In the genomic region with DNA sequence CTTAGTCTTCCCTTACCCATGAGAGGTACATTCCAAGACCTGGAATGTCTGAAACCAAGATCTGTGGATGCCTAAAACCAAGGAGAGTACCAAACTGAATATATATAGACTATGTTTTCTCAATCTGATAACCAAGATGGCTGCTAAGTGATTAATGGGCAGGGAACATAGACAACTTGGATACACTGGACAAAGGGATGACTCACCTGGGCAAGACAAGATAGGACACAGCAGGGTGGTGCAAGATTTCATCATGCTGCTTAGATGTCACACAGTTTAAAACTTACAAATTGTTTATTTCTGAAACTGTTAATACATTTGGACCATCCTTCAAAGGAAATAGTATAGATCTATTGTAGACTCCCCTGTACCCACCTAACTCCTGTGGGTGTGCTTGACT, we compare ENCODE assay signal across 20 cellular contexts.
DNase-seq lines count a peak whose midpoint lies in the region; ATAC-seq and TF ChIP-seq lines count a peak whose summit lies in the region.
"Had no signal": no experiment of that assay in that cellular context is flagged by ENCODE, and none has a peak within 500 bp of the region (broad histone marks: within the 10 kb centered on the region; RNA-seq: fewer than 3 reads in every experiment).

No MANE protein-coding gene starts in this region.

- H4K5ac ChIP-seq in mesendoderm (ENCODE audit: low read length) = no peak overlapping the region

- no peak for TF ChIP-seq CTCF in RWPE2 (IDR thresholded peaks at IDR 0.05; ENCODE audit: poor library complexity, severe bottlenecking)
- no peak for TF ChIP-seq CTCF in epithelial cell of esophagus (IDR thresholded peaks at IDR 0.05; ENCODE audit: insufficient read depth, low read depth, low read length, missing control alignments)

- H3K9ac ChIP-seq in HUES48 (ENCODE audit: low read depth, low read length) (no peak overlapping the region), mesendoderm (ENCODE audit: low read length) (no peak overlapping the region)
- H3K9ac ChIP-seq: GM23248 had no signal

- no peak overlapping the region for H2BK5ac ChIP-seq in mesendoderm (ENCODE audit: low read length)

- H3K27me3 ChIP-seq in HUES48 (ENCODE audit: control insufficient read depth, insufficient read depth, low read length) (no peaks in the 10 kb centered on the region), RWPE2 (ENCODE audit: insufficient read depth, poor library complexity, severe bottlenecking) (no peaks in the 10 kb centered on the region), mesendoderm (ENCODE audit: insufficient read depth, low read length, poor library complexity) (no peaks in the 10 kb centered on the region)
- H3K27me3 ChIP-seq: BE2C had no signal

- H3K18ac ChIP-seq in mesendoderm (ENCODE audit: low read length) = no peak overlapping the region

- no peak overlapping the region for H3K56ac ChIP-seq in mesendoderm (ENCODE audit: low read length)

- H3K23ac ChIP-seq in mesendoderm (ENCODE audit: low read length) = no peak overlapping the region

- no peak overlapping the region for H4K8ac ChIP-seq in mesendoderm (ENCODE audit: low read depth, low read length)

- no peaks in the 10 kb centered on the region for H3K79me2 ChIP-seq in mesendoderm (ENCODE audit: control insufficient read depth, insufficient read depth, low read length)

- H3K4me1 ChIP-seq in HUES48 (ENCODE audit: control insufficient read depth, insufficient read depth, low read length) (peaks cover 7% of the 10 kb centered on the region; the same call in 1 of the 2 replicates), RWPE2 (ENCODE audit: insufficient read depth, poor library complexity, severe bottlenecking) (no peaks in the 10 kb centered on the region), mesendoderm (ENCODE audit: control insufficient read depth, low read depth, low read length) (no peaks in the 10 kb centered on the region)
- H3K4me1 ChIP-seq: BE2C had no signal

- H2BK15ac ChIP-seq in mesendoderm (replicated peaks; ENCODE audit: low read depth) = no peak overlapping the region

- no peak for DNase-seq in RWPE2 (ENCODE audit: low spot score)
- peak; percentile 89 for DNase-seq in epithelial cell of esophagus (ENCODE audit: low read depth)
- peak; percentile 11 for DNase-seq in mesendoderm
- DNase-seq in CD1c-positive myeloid dendritic cell (ENCODE audit: extremely low spot score) = no peak
- DNase-seq: ACHN; BE2C; C1 segment of cervical spinal cord; CD4-positive, alpha-beta T cell; DMS153; DND-41; EL; GM23248; HCEC 1CT; KBM-7 had no signal

- ATAC-seq in RWPE2 (ENCODE audit: low read depth) (peak; percentile 61; the same call in 2 of the 3 replicates), HG03571 (IDR thresholded peaks at IDR 0.05; ENCODE audit: unreplicated experiment) (no peak), GM21360 (IDR thresholded peaks at IDR 0.05; ENCODE audit: unreplicated experiment) (no peak)
- ATAC-seq: GM12878, HepG2 had no signal

- no peak overlapping the region for H3K4me3 ChIP-seq in HUES48 (ENCODE audit: low read depth, low read length)
- H3K4me3 ChIP-seq in RWPE2 (ENCODE audit: severe bottlenecking) = no peak overlapping the region
- H3K4me3 ChIP-seq in epithelial cell of esophagus (ENCODE audit: low read length) = no peak overlapping the region
- H3K4me3 ChIP-seq in mesendoderm (ENCODE audit: low read length) = no peak overlapping the region
- H3K4me3 ChIP-seq: GM12878, GM23248 had no signal

- no peak overlapping the region for H3K4me2 ChIP-seq in mesendoderm (ENCODE audit: low read length)

- no peak overlapping the region for H2AK5ac ChIP-seq in mesendoderm (ENCODE audit: low read length)

- no peaks in the 10 kb centered on the region for H3K79me1 ChIP-seq in mesendoderm (ENCODE audit: low read length)

- H3K36me3 ChIP-seq in HUES48 (ENCODE audit: control insufficient read depth, insufficient read depth, low read length) (no peaks in the 10 kb centered on the region), RWPE2 (ENCODE audit: low read depth) (no peaks in the 10 kb centered on the region), mesendoderm (ENCODE audit: control insufficient read depth, insufficient read depth, low read length) (no peaks in the 10 kb centered on the region)
- H3K36me3 ChIP-seq: BE2C had no signal

- no peak overlapping the region for H2BK120ac ChIP-seq in mesendoderm (ENCODE audit: low read depth, low read length)

- no peak overlapping the region for H3K4ac ChIP-seq in mesendoderm (ENCODE audit: low read depth, low read length)

- peak overlapping the region; percentile 46 for H3K27ac ChIP-seq in HUES48 (ENCODE audit: low read depth, low read length)
- no peak overlapping the region for H3K27ac ChIP-seq in RWPE2 (ENCODE audit: poor library complexity, severe bottlenecking)
- H3K27ac ChIP-seq in mesendoderm (ENCODE audit: low read depth, low read length) = no peak overlapping the region
- H3K27ac ChIP-seq: GM23248, HL-60 had no signal

- H3K9me3 ChIP-seq in HUES48 (ENCODE audit: control insufficient read depth, insufficient read depth, low read length) = no peaks in the 10 kb centered on the region
- H3K9me3 ChIP-seq in RWPE2 (ENCODE audit: severe bottlenecking) = no peaks in the 10 kb centered on the region
- H3K9me3 ChIP-seq: BE2C had no signal

Comparison
In these comparisons a context has a peak if more than half of its experiments do, and no peak if none do; other contexts are left out.
1. DNase-seq: peak in epithelial cell of esophagus (single experiment) and mesendoderm (single experiment); none in RWPE2 (single experiment) and CD1c-positive myeloid dendritic cell (single experiment).